ENCODE assay signal across 8 cellular contexts in genomic region chr15:78739996-78740903, GRCh38.
DNase-seq lines count a peak whose midpoint lies in the region; ATAC-seq and TF ChIP-seq lines count a peak whose summit lies in the region.

No MANE protein-coding gene starts in this region.

- no peaks in the 10 kb centered on the region for H3K9me3 Mint-ChIP-seq in CD4-positive, CD25-positive, alpha-beta regulatory T cell

- peak in 2 of 3 donors; percentile 26 to 73 for DNase-seq in CD4-positive, CD25-positive, alpha-beta regulatory T cell
- DNase-seq in NCI-H69 (lab: John Stamatoyannopoulos, UW), result peak; percentile 86
- DNase-seq in activated T-cell treated with anti-CD3 and anti-CD28 coated beads, Interleukin-2, amount 50 U/mL, for 1 hour, result peak; percentile 52
- no peak for DNase-seq in heart right ventricle
- peak; percentile 76 for DNase-seq in stimulated activated CD4-positive, alpha-beta T cell treated with anti-CD3 and anti-CD28 coated beads, Interleukin-1b, Interleukin-23, amount 100 ng/mL, for 48 hours
- DNase-seq in NCI-H510A (lab: John Stamatoyannopoulos, UW), result no peak

- no peaks in the 10 kb centered on the region for H3K27me3 ChIP-seq in CD4-positive, CD25-positive, alpha-beta regulatory T cell (ENCODE audit: control insufficient read depth, insufficient read depth, low read length)
- H3K27me3 ChIP-seq in heart right ventricle, result no peaks in the 10 kb centered on the region

- peaks cover 16% of the 10 kb centered on the region for H3K27me3 Mint-ChIP-seq in CD4-positive, CD25-positive, alpha-beta regulatory T cell

- 53 to 59% methylated on average over 21 to 23 of the region's 23 CpGs for WGBS in heart right ventricle, 2 donors

- peak in 7 of 9 donors; percentile 20 to 54 (median 44) for TF ChIP-seq CTCF in heart right ventricle (IDR thresholded peaks at IDR 0.05)

- H3K27ac Mint-ChIP-seq in CD4-positive, CD25-positive, alpha-beta regulatory T cell, result no peak overlapping the region

- intact Hi-C loops in heart right ventricle (cut with DNase I), result loop anchor here in 3 of 10 donors (5.0 to 10.0 kb wide), 3 partner anchors 795 to 1662 kb away; partner anchors contain the start of gene ARNT2 (in 1 of the 3)

- H3K36me3 Mint-ChIP-seq in CD4-positive, CD25-positive, alpha-beta regulatory T cell, result no peaks in the 10 kb centered on the region

- no peak overlapping the region for H3K4me3 ChIP-seq in CD4-positive, CD25-positive, alpha-beta regulatory T cell (ENCODE audit: low read depth, low read length)
- H3K4me3 ChIP-seq in heart right ventricle, result no peak overlapping the region

- no peaks in the 10 kb centered on the region for H3K36me3 ChIP-seq in CD4-positive, CD25-positive, alpha-beta regulatory T cell (ENCODE audit: control insufficient read depth, insufficient read depth, low read length)
- no peaks in the 10 kb centered on the region for H3K36me3 ChIP-seq in heart right ventricle

- H3K4me1 ChIP-seq in CD4-positive, CD25-positive, alpha-beta regulatory T cell (ENCODE audit: control insufficient read depth, insufficient read depth, low read length, poor library complexity, severe bottlenecking), result no peaks in the 10 kb centered on the region
- peaks cover 0 to 6% (median 0%) of the 10 kb centered on the region in 9 donors for H3K4me1 ChIP-seq in heart right ventricle

- no peaks in the 10 kb centered on the region for H3K9me3 ChIP-seq in CD4-positive, CD25-positive, alpha-beta regulatory T cell (ENCODE audit: control insufficient read depth in 2 of 2, low read length in 2 of 2)
- H3K9me3 ChIP-seq in heart right ventricle, result no peaks in the 10 kb centered on the region

- no peak overlapping the region for H3K4me3 Mint-ChIP-seq in CD4-positive, CD25-positive, alpha-beta regulatory T cell

- ATAC-seq in CD4-positive, CD25-positive, alpha-beta regulatory T cell (ENCODE audit: low read depth in 2 of 2), result peak; percentile 43 to 44
- ATAC-seq in GM21529 (IDR thresholded peaks at IDR 0.05; ENCODE audit: unreplicated experiment) (peak; percentile 59), heart right ventricle (peak in 7 of 8 donors; percentile 38 to 78 (median 55)), HG02852 (IDR thresholded peaks at IDR 0.05; ENCODE audit: unreplicated experiment) (no peak)

- no peak overlapping the region for H3K27ac ChIP-seq in CD4-positive, CD25-positive, alpha-beta regulatory T cell (ENCODE audit: insufficient read depth, low read length, poor library complexity, severe bottlenecking)
- no peak overlapping the region for H3K27ac ChIP-seq in heart right ventricle

- H3K4me1 Mint-ChIP-seq in CD4-positive, CD25-positive, alpha-beta regulatory T cell, result peaks cover 0 to 4% (median 2%) of the 10 kb centered on the region in 4 donors

Comparison
In these comparisons a context has a peak if more than half of its experiments do, and no peak if none do; other contexts are left out.
1. DNase-seq: peak in CD4-positive, CD25-positive, alpha-beta regulatory T cell (2 of 3), NCI-H69 (single experiment), activated T-cell treated with anti-CD3 and anti-CD28 coated beads, Interleukin-2, amount 50 U/mL, for 1 hour (single experiment) and stimulated activated CD4-positive, alpha-beta T cell treated with anti-CD3 and anti-CD28 coated beads, Interleukin-1b, Interleukin-23, amount 100 ng/mL, for 48 hours (single experiment); none in heart right ventricle (0 of 2) and NCI-H510A (single experiment).